In genomic region chr17:79814966-79815835, GRCh38 we compare ENCODE assay signal across 1 cellular context.
A peak's percentile ranks its signal among the peaks of the same experiment; 100 is the strongest.
TF ChIP-seq lines count a peak whose summit lies in the region.

No MANE protein-coding gene starts in this region.

TF ChIP-seq in IMR-90, 13 proteins besides CTCF, POLR2A, EP300 and RAD21:
- TF ChIP-seq USF2 (IDR thresholded peaks at IDR 0.05; ENCODE audit: low read depth, low read length): no peak
- TF ChIP-seq CEBPB (IDR thresholded peaks at IDR 0.05; ENCODE audit: low read depth, low read length): peak; percentile 45; the same call in 1 of the 2 replicates
